Comparison of ENCODE assay signal across 13 cellular contexts in genomic region chr14:68519788-68520187, GRCh38.
A peak's percentile ranks its signal among the peaks of the same experiment; 100 is the strongest.
DNase-seq lines count a peak whose midpoint lies in the region; ATAC-seq, FAIRE-seq and TF ChIP-seq lines count a peak whose summit lies in the region.
"Had no signal": no experiment of that assay in that cellular context is flagged by ENCODE, and none has a peak within 500 bp of the region (broad histone marks: within the 10 kb centered on the region; RNA-seq: fewer than 3 reads in every experiment).

No MANE protein-coding gene starts in this region.

- peaks cover 0 to 5% (median 0%) of the 10 kb centered on the region in 3 donors for H3K36me3 Mint-ChIP-seq in immature natural killer cell

- no peaks in the 10 kb centered on the region for H3K9me3 ChIP-seq in suprapubic skin
- H3K9me3 ChIP-seq: tibial nerve had no signal

- no peaks in the 10 kb centered on the region for H3K27me3 Mint-ChIP-seq in immature natural killer cell (ENCODE audit: low read depth in 3 of 3)

- no peak for TF ChIP-seq POLR2A in suprapubic skin (IDR thresholded peaks at IDR 0.05)

- TF ChIP-seq CTCF in suprapubic skin (IDR thresholded peaks at IDR 0.05): no peak

- H3K9me3 Mint-ChIP-seq in immature natural killer cell: no peaks in the 10 kb centered on the region

- DNase-seq in GM19239 (ENCODE audit: insufficient read length, low spot score) (peak; percentile 25), immature natural killer cell (no peak), suprapubic skin (ENCODE audit: low spot score in 2 of 2) (no peak), NAMALWA (ENCODE audit: low spot score) (no peak), activated gamma-delta T cell (lab: John Stamatoyannopoulos, UW) (no peak), ureter (ENCODE audit: low spot score) (no peak)
- DNase-seq: activated gamma-delta T cell treated with Interleukin-2 at 50 U/mL for 16 hours; dermis blood vessel endothelial cell; NCI-H1930; stimulated activated CD4-positive, alpha-beta T cell treated with anti-CD3 and anti-CD28 coated beads, Interleukin-4, amount 100 ng/mL, for 24 hours had no signal

- peak; percentile 84 for FAIRE-seq in GM19239 (lab: Jason Lieb, UNC)

- H3K27me3 ChIP-seq in suprapubic skin: no peaks in the 10 kb centered on the region
- H3K27me3 ChIP-seq: tibial nerve had no signal

- peak overlapping the region; percentile 71 for H3K27ac ChIP-seq in suprapubic skin

- 47% methylated on average over 3 of the region's 3 CpGs for WGBS in suprapubic skin

- no peaks in the 10 kb centered on the region for H3K36me3 ChIP-seq in suprapubic skin
- H3K36me3 ChIP-seq: tibial nerve had no signal

- no peak for TF ChIP-seq EP300 in suprapubic skin (IDR thresholded peaks at IDR 0.05)

- H3K4me1 Mint-ChIP-seq in immature natural killer cell: peaks cover 8 to 14% of the 10 kb centered on the region in 2 donors

- H3K4me1 ChIP-seq in suprapubic skin: peaks cover 90% of the 10 kb centered on the region

- H3K4me3 Mint-ChIP-seq in immature natural killer cell: peak overlapping the region in 3 of 5 donors; percentile 20 to 47 (median 31)
- H3K4me3 Mint-ChIP-seq: neural crest cell had no signal

- H3K27ac Mint-ChIP-seq in immature natural killer cell: peak overlapping the region in 5 of 6 donors; percentile 2 to 77 (median 55)

- H3K4me3 ChIP-seq in suprapubic skin: no peak overlapping the region
- H3K4me3 ChIP-seq: tibial nerve had no signal

- ATAC-seq in HG03354 (IDR thresholded peaks at IDR 0.05; ENCODE audit: poor library complexity, severe bottlenecking, unreplicated experiment): peak; percentile 80
